Comparison of ENCODE assay signal across 19 cellular contexts in the genomic region with DNA sequence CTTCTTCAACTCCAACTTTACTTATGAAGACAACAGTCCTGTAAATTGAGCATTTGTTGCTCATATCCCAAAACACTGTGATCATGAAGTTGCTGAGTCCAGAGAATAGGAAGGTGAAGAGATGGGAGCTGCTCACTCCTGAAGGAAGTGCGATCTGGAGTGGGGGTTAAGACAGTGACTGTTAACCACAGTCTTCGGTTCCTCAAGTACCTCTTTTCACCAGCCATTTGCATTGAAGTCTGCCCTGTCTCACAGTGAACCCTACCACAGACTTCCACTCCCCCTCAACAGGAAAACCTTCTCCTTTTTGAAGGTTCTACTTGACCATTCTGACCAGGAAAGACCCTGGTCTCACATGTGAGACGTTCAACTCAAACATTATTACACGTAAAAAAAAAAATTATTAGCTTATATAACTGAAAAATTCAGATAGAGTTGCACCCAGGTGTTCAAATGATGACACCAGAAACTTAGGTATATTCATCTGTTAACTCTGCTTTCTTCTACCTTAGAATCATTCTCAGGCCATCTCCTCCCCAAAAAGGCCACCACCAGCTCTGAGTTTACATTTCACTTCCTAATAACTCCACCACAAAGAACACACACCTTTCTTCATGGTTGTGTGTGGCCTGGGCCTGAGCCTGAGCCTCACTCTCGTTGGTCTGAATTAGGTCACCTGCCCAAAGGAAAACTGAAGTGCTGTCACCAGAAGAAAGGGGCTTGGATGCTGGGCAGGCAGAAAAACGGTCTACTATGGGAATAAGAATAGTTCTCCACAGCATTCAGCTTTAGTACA.
DNase-seq lines count a peak whose midpoint lies in the region; ATAC-seq and TF ChIP-seq lines count a peak whose summit lies in the region.
"Had no signal": no experiment of that assay in that cellular context is flagged by ENCODE, and none has a peak within 500 bp of the region (broad histone marks: within the 10 kb centered on the region; RNA-seq: fewer than 3 reads in every experiment).

No MANE protein-coding gene starts in this region.

- WGBS in mesendoderm (ENCODE audit: extremely low coverage, insufficient coverage, low lambda C conversion rate) = no CpG with 5 or more reads among the region's 6 CpGs

- TF ChIP-seq CTCF in GM23338 (conservative IDR thresholded peaks at IDR 0.05; ENCODE audit: low read depth in 2 of 2) (no peak), OCI-LY3 (IDR thresholded peaks at IDR 0.05; ENCODE audit: low read depth, low read length) (no peak)

- no peak overlapping the region for H3K56ac ChIP-seq in mesendoderm (ENCODE audit: low read length)

- H3K18ac ChIP-seq in mesendoderm (ENCODE audit: low read length) = no peak overlapping the region

- peaks cover 20% of the 10 kb centered on the region for H3K4me1 Mint-ChIP-seq in GM23338
- H3K4me1 Mint-ChIP-seq: memory B cell had no signal

- no peak overlapping the region for H2BK5ac ChIP-seq in mesendoderm (ENCODE audit: low read length)

- H4K20me1 ChIP-seq in GM23338 (replicated peaks; ENCODE audit: insufficient read depth) (no peaks in the 10 kb centered on the region), OCI-LY3 (ENCODE audit: insufficient read depth, low read length) (no peaks in the 10 kb centered on the region)
- H4K20me1 ChIP-seq: BLaER1 had no signal

- H3K4me3 ChIP-seq in GM23338 = no peak overlapping the region
- no peak overlapping the region for H3K4me3 ChIP-seq in OCI-LY3 (ENCODE audit: low read length)
- no peak overlapping the region for H3K4me3 ChIP-seq in mesendoderm (ENCODE audit: low read length)
- H3K4me3 ChIP-seq: BLaER1, right atrium auricular region, thoracic aorta had no signal

- peak overlapping the region; percentile 80 for H3K27ac Mint-ChIP-seq in GM23338
- H3K27ac Mint-ChIP-seq: memory B cell had no signal

- H3K79me2 ChIP-seq in GM23338 (replicated peaks; ENCODE audit: insufficient read depth) = no peaks in the 10 kb centered on the region
- H3K79me2 ChIP-seq in OCI-LY3 (ENCODE audit: low read length) = no peaks in the 10 kb centered on the region
- no peaks in the 10 kb centered on the region for H3K79me2 ChIP-seq in mesendoderm (ENCODE audit: control insufficient read depth, insufficient read depth, low read length)

- no peak overlapping the region for H3K4me3 Mint-ChIP-seq in GM23338
- H3K4me3 Mint-ChIP-seq: memory B cell had no signal

- H3K9me2 ChIP-seq in GM23338 (ENCODE audit: insufficient read depth) = no peaks in the 10 kb centered on the region; the same call in 1 of the 2 replicates

- no peaks in the 10 kb centered on the region for H3K9me3 Mint-ChIP-seq in GM23338
- H3K9me3 Mint-ChIP-seq: memory B cell had no signal

- no peaks in the 10 kb centered on the region for H3F3A ChIP-seq in GM23338 (replicated peaks; ENCODE audit: low read depth)

- H3K4me2 ChIP-seq in GM23338 (no peak overlapping the region), OCI-LY3 (ENCODE audit: low read length) (peak overlapping the region; percentile 16), mesendoderm (ENCODE audit: low read length) (no peak overlapping the region)
- H3K4me2 ChIP-seq: BLaER1 had no signal

- H3K27me3 ChIP-seq in GM23338 (ENCODE audit: insufficient read depth) = no peaks in the 10 kb centered on the region
- no peaks in the 10 kb centered on the region for H3K27me3 ChIP-seq in OCI-LY3 (ENCODE audit: low read depth, low read length)
- no peaks in the 10 kb centered on the region for H3K27me3 ChIP-seq in mesendoderm (ENCODE audit: insufficient read depth, low read length, poor library complexity)
- H3K27me3 ChIP-seq: BLaER1, foreskin keratinocyte, neutrophil, right atrium auricular region had no signal

- H3K4ac ChIP-seq in mesendoderm (ENCODE audit: low read depth, low read length) = no peak overlapping the region

- H2BK120ac ChIP-seq in mesendoderm (ENCODE audit: low read depth, low read length) = no peak overlapping the region

- H3K4me1 ChIP-seq in GM23338 (ENCODE audit: insufficient read depth) (peaks cover 14% of the 10 kb centered on the region), OCI-LY3 (ENCODE audit: low read length) (peaks cover 16% of the 10 kb centered on the region), mesendoderm (ENCODE audit: control insufficient read depth, low read depth, low read length) (peaks cover 17% of the 10 kb centered on the region)
- H3K4me1 ChIP-seq: BLaER1, foreskin keratinocyte, right atrium auricular region had no signal

- H3K27me3 Mint-ChIP-seq in GM23338 (ENCODE audit: insufficient read depth, low read depth, poor library complexity) = no peaks in the 10 kb centered on the region

- H3K23ac ChIP-seq in mesendoderm (ENCODE audit: low read length) = no peak overlapping the region

- no peak overlapping the region for H2BK15ac ChIP-seq in mesendoderm (replicated peaks; ENCODE audit: low read depth)

- H3K79me1 ChIP-seq in mesendoderm (ENCODE audit: low read length) = no peaks in the 10 kb centered on the region

- no peak overlapping the region for H2AK5ac ChIP-seq in mesendoderm (ENCODE audit: low read length)

- peak; percentile 77 for ATAC-seq in GM19023 (IDR thresholded peaks at IDR 0.05; ENCODE audit: unreplicated experiment)
- ATAC-seq in GM23338 = no peak
- peak; percentile 54 for ATAC-seq in HG03064 (IDR thresholded peaks at IDR 0.05; ENCODE audit: low read depth, unreplicated experiment)
- ATAC-seq: foreskin keratinocyte had no signal

- peaks cover 9% of the 10 kb centered on the region for H3K36me3 Mint-ChIP-seq in GM23338 (ENCODE audit: low read depth)
- H3K36me3 Mint-ChIP-seq: memory B cell had no signal

- H3K36me3 ChIP-seq in GM23338 (ENCODE audit: insufficient read depth) (no peaks in the 10 kb centered on the region), OCI-LY3 (replicated peaks; ENCODE audit: low read depth, low read length) (no peaks in the 10 kb centered on the region), mesendoderm (ENCODE audit: control insufficient read depth, insufficient read depth, low read length) (no peaks in the 10 kb centered on the region)
- H3K36me3 ChIP-seq: BLaER1, neutrophil, right atrium auricular region, thoracic aorta had no signal

- H3K9me3 ChIP-seq in OCI-LY3 (ENCODE audit: insufficient read depth, low read length) = no peaks in the 10 kb centered on the region
- H3K9me3 ChIP-seq: BLaER1, neutrophil, right atrium auricular region, thoracic aorta had no signal

- H4K8ac ChIP-seq in mesendoderm (ENCODE audit: low read depth, low read length) = no peak overlapping the region

- H3K27ac ChIP-seq in GM23338 (ENCODE audit: low read depth) (no peak overlapping the region), OCI-LY3 (ENCODE audit: low read length) (no peak overlapping the region), mesendoderm (ENCODE audit: low read depth, low read length) (no peak overlapping the region)
- H3K27ac ChIP-seq: BLaER1, foreskin keratinocyte, neutrophil, right atrium auricular region, thoracic aorta had no signal

- DNase-seq in GM23338 (ENCODE audit: low spot score) = no peak
- DNase-seq in mesendoderm = no peak
- no peak for DNase-seq in NOMO-1 treated with DMSO at 0.1 percent for 48 hours (lab: John Stamatoyannopoulos, UW; ENCODE audit: unreplicated experiment)
- DNase-seq in NCI-H345 (lab: John Stamatoyannopoulos, UW) = no peak
- DNase-seq: activated T-cell treated with anti-CD3 and anti-CD28 coated beads, Interleukin-2, amount 50 U/mL, for 48 hours; DMS153; foreskin keratinocyte; NCI-H2171; SHP77 treated with DMSO at 0.1 percent for 48 hours; stimulated activated CD4-positive, alpha-beta T cell treated with anti-CD3 and anti-CD28 coated beads, Interleukin-2, amount 100 ng/mL, for 48 hours; T1000 had no signal

- no peak overlapping the region for H2AFZ ChIP-seq in GM23338
- H2AFZ ChIP-seq in OCI-LY3 (ENCODE audit: low read depth, low read length) = no peak overlapping the region

- H3K9ac ChIP-seq in OCI-LY3 (ENCODE audit: low read length) (no peak overlapping the region), mesendoderm (ENCODE audit: low read length) (no peak overlapping the region)
- H3K9ac ChIP-seq: BLaER1 had no signal

- no peak overlapping the region for H4K5ac ChIP-seq in mesendoderm (ENCODE audit: low read length)

TF ChIP-seq in GM23338, 12 proteins besides CTCF, POLR2A, EP300 and RAD21 (continues in another document):
- TF ChIP-seq EZH2 (IDR thresholded peaks at IDR 0.05; ENCODE audit: low read depth, unreplicated experiment) (no peak), POLR2AphosphoS5 (IDR thresholded peaks at IDR 0.05; ENCODE audit: low read depth) (no peak), STAT1 (IDR thresholded peaks at IDR 0.05; ENCODE audit: unreplicated experiment) (no peak)
- TF ChIP-seq, protein P1, sequence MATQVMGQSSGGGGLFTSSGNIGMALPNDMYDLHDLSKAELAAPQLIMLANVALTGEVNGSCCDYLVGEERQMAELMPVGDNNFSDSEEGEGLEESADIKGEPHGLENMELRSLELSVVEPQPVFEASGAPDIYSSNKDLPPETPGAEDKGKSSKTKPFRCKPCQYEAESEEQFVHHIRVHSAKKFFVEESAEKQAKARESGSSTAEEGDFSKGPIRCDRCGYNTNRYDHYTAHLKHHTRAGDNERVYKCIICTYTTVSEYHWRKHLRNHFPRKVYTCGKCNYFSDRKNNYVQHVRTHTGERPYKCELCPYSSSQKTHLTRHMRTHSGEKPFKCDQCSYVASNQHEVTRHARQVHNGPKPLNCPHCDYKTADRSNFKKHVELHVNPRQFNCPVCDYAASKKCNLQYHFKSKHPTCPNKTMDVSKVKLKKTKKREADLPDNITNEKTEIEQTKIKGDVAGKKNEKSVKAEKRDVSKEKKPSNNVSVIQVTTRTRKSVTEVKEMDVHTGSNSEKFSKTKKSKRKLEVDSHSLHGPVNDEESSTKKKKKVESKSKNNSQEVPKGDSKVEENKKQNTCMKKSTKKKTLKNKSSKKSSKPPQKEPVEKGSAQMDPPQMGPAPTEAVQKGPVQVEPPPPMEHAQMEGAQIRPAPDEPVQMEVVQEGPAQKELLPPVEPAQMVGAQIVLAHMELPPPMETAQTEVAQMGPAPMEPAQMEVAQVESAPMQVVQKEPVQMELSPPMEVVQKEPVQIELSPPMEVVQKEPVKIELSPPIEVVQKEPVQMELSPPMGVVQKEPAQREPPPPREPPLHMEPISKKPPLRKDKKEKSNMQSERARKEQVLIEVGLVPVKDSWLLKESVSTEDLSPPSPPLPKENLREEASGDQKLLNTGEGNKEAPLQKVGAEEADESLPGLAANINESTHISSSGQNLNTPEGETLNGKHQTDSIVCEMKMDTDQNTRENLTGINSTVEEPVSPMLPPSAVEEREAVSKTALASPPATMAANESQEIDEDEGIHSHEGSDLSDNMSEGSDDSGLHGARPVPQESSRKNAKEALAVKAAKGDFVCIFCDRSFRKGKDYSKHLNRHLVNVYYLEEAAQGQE (IDR thresholded peaks at IDR 0.05; ENCODE audit: unreplicated experiment) = no peak
